ENCODE assay signal across 18 cellular contexts in the genomic region with DNA sequence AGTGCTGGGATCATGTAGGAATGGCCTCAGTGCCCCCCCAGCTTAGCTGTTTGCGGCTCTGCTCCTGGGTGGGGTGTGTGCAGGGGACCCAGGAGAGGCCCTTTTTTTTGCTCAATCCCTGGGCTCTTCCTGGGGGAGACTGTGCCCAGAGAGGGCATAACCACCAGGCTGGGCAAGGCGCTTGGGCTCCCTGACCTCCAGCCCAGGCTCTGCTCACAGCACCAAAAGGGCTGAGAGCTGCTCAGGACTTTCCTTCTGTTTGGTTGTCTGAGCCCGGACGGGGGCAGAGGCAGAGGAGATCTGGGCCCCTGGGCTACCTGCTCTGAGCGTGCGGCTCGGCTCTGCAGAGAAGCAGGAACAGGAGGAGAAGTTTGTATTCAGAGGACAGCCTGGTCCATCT.
A peak's percentile ranks its signal among the peaks of the same experiment; 100 is the strongest.
DNase-seq lines count a peak whose midpoint lies in the region; ATAC-seq, FAIRE-seq and TF ChIP-seq lines count a peak whose summit lies in the region.
"Had no signal": no experiment of that assay in that cellular context is flagged by ENCODE, and none has a peak within 500 bp of the region (broad histone marks: within the 10 kb centered on the region; RNA-seq: fewer than 3 reads in every experiment).

No MANE protein-coding gene starts in this region.

- no peak overlapping the region for H3K14ac ChIP-seq in neuronal stem cell (ENCODE audit: low read length)

- no peak overlapping the region for H3K9ac ChIP-seq in neuronal stem cell (ENCODE audit: low read depth, low read length, poor library complexity)

- no peak overlapping the region for H4K8ac ChIP-seq in neuronal stem cell (ENCODE audit: low read depth, low read length)

- no peaks in the 10 kb centered on the region for H3K9me3 Mint-ChIP-seq in chondrocyte (ENCODE audit: low read depth)
- H3K9me3 Mint-ChIP-seq: CD8-positive, alpha-beta T cell; GM23338; HFFc6 had no signal

- no peak overlapping the region for H2AFZ ChIP-seq in neuronal stem cell (ENCODE audit: low read length)
- H2AFZ ChIP-seq: GM23338 had no signal

- no peak for FAIRE-seq in GM19239 (lab: Jason Lieb, UNC)
- FAIRE-seq: A549, GM12891, H54 had no signal

- H3K79me1 ChIP-seq in neuronal stem cell (ENCODE audit: low read depth, low read length): no peaks in the 10 kb centered on the region

- H3K18ac ChIP-seq in neuronal stem cell (ENCODE audit: low read length): no peak overlapping the region

- no peak overlapping the region for H3K27ac Mint-ChIP-seq in chondrocyte (ENCODE audit: unreplicated experiment)
- H3K27ac Mint-ChIP-seq: CD8-positive, alpha-beta T cell; GM23338; HFFc6 had no signal

- no peak overlapping the region for H3K4me2 ChIP-seq in neuronal stem cell (ENCODE audit: insufficient read depth, low read length, poor library complexity, severe bottlenecking)
- H3K4me2 ChIP-seq: A549, GM23338 had no signal

- no CpG with 5 or more reads among the region's 7 CpGs for WGBS in neuronal stem cell (ENCODE audit: extremely low coverage in 2 of 2, insufficient read length in 2 of 2, insufficient replicate concordance in 1 of 2), 2 donors

- peaks cover 12% of the 10 kb centered on the region for H3K27me3 Mint-ChIP-seq in chondrocyte (ENCODE audit: low read depth)

- H3K27ac ChIP-seq in neuronal stem cell (replicated peaks; ENCODE audit: low read length): no peak overlapping the region
- H3K27ac ChIP-seq: 22Rv1, A549 had no signal

- no peaks in the 10 kb centered on the region for H3K36me3 ChIP-seq in neuronal stem cell (replicated peaks in 1 of 2; ENCODE audit: control insufficient read depth in 2 of 2, insufficient read depth in 2 of 2, low read length in 2 of 2)

- H3K4me1 ChIP-seq in neuronal stem cell (ENCODE audit: control insufficient read depth in 2 of 2, insufficient read depth in 1 of 2, low read depth in 1 of 2, low read length in 2 of 2): peaks cover 0 to 9% of the 10 kb centered on the region in 2 donors
- H3K4me1 ChIP-seq: A549 had no signal

- no peak overlapping the region for H3K23ac ChIP-seq in neuronal stem cell (ENCODE audit: low read depth, low read length, poor library complexity)

- intact Hi-C loops in Right ventricle myocardium inferior (cut with DNase I) (no loop called here), cardiac septum (cut with DNase I) (no loop called here)

- peaks cover 48% of the 10 kb centered on the region for H3K4me1 Mint-ChIP-seq in chondrocyte (ENCODE audit: low read depth)

- H3K4me3 ChIP-seq in neuronal stem cell (ENCODE audit: low read length in 2 of 2): no peak overlapping the region
- H3K4me3 ChIP-seq: A549, GM23338 had no signal

- no peak overlapping the region for H2BK5ac ChIP-seq in neuronal stem cell (ENCODE audit: low read length)

- no peak overlapping the region for H4K91ac ChIP-seq in neuronal stem cell (ENCODE audit: low read depth, low read length, poor library complexity)

- no peaks in the 10 kb centered on the region for H3K27me3 ChIP-seq in neuronal stem cell (ENCODE audit: control insufficient read depth in 3 of 3, insufficient read depth in 3 of 3, low read depth in 1 of 3, low read length in 3 of 3)

- peak overlapping the region; percentile 60 for H2AK5ac ChIP-seq in neuronal stem cell (ENCODE audit: low read depth, low read length)

- no peak for TF ChIP-seq CTCF in chondrocyte (IDR thresholded peaks at IDR 0.05)

- no peak for ATAC-seq in Right ventricle myocardium inferior
- ATAC-seq: A549; CD8-positive, alpha-beta T cell; GM23338; HCT116 had no signal

- H2BK12ac ChIP-seq in neuronal stem cell (ENCODE audit: low read length): no peak overlapping the region

- no peaks in the 10 kb centered on the region for H3K36me3 Mint-ChIP-seq in chondrocyte (ENCODE audit: low read depth)
- H3K36me3 Mint-ChIP-seq: CD8-positive, alpha-beta T cell had no signal

- H2BK120ac ChIP-seq in neuronal stem cell (ENCODE audit: low read depth, low read length): no peak overlapping the region

- H3K4me3 Mint-ChIP-seq in chondrocyte (ENCODE audit: unreplicated experiment): no peak overlapping the region
- H3K4me3 Mint-ChIP-seq: CD8-positive, alpha-beta T cell; GM23338; HFFc6 had no signal

- H3K9me3 ChIP-seq in neuronal stem cell (replicated peaks in 1 of 2; ENCODE audit: control insufficient read depth in 2 of 2, insufficient read depth in 1 of 2, low read depth in 1 of 2, low read length in 2 of 2): peaks cover 0 to 2% of the 10 kb centered on the region in 2 donors
- H3K9me3 ChIP-seq: A549 had no signal

- no peak overlapping the region for H3K4ac ChIP-seq in neuronal stem cell (ENCODE audit: low read length)

- H2BK15ac ChIP-seq in neuronal stem cell (ENCODE audit: low read length): no peak overlapping the region

- DNase-seq in Right ventricle myocardium inferior (ENCODE audit: missing footprints) (peak; percentile 27), cardiac septum (ENCODE audit: low spot score) (no peak), chondrocyte (ENCODE audit: low spot score) (peak; percentile 68), neuronal stem cell (ENCODE audit: low spot score) (no peak), activated gamma-delta T cell (lab: John Stamatoyannopoulos, UW) (no peak), HK-2 (ENCODE audit: unreplicated experiment) (no peak), GM19239 (ENCODE audit: insufficient read length, low spot score) (no peak)
- DNase-seq: AML-193; Calu3; CD8-positive, alpha-beta T cell; DMS79 treated with DMSO at 0.1 percent for 48 hours; HFFc6 had no signal

Comparison
In these comparisons a context has a peak if more than half of its experiments do, and no peak if none do; other contexts are left out.
1. DNase-seq: peak in Right ventricle myocardium inferior (single experiment) and chondrocyte (single experiment); none in cardiac septum (single experiment), neuronal stem cell (single experiment), activated gamma-delta T cell (single experiment), HK-2 (single experiment) and GM19239 (single experiment).